1 cellular context compared by ENCODE assay signal in the genomic region with DNA sequence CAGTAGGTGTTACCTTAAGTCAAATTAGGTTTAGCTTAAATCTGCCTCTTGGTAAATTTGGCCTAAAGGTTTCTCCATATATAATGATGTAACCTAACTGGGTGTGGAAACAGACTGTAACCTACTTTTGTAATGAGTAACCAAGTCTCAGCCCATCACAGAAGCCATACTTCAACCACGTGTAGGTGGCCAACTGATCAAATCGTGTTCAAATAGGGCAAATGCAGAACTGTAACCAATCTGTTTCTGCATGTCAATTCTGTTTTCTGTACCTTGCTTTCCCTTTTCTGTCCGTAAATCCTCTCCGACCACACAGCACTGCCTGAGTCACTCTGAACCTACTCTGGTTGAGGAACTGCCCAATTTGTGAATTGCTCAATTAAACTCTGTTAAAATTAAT.
TF ChIP-seq lines count a peak whose summit lies in the region.

No MANE protein-coding gene starts in this region.

TF ChIP-seq in GM12878, 131 proteins besides CTCF, POLR2A, EP300 and RAD21 (continued from another document):
- TF ChIP-seq, protein P1, sequence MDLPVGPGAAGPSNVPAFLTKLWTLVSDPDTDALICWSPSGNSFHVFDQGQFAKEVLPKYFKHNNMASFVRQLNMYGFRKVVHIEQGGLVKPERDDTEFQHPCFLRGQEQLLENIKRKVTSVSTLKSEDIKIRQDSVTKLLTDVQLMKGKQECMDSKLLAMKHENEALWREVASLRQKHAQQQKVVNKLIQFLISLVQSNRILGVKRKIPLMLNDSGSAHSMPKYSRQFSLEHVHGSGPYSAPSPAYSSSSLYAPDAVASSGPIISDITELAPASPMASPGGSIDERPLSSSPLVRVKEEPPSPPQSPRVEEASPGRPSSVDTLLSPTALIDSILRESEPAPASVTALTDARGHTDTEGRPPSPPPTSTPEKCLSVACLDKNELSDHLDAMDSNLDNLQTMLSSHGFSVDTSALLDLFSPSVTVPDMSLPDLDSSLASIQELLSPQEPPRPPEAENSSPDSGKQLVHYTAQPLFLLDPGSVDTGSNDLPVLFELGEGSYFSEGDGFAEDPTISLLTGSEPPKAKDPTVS (IDR thresholded peaks at IDR 0.05; ENCODE audit: low read depth, low read length), result no peak
- TF ChIP-seq BRCA1 (IDR thresholded peaks at IDR 0.05; ENCODE audit: low read depth, low read length), result no peak
- TF ChIP-seq POLR2AphosphoS5 (IDR thresholded peaks at IDR 0.05; ENCODE audit: low read length), result no peak
- no peak for TF ChIP-seq ZBED1 (IDR thresholded peaks at IDR 0.05; ENCODE audit: borderline replicate concordance)
- 0 out of 2 replicates have a peak, but pooled peaks have one; percentile 16 for TF ChIP-seq RUNX3 (IDR thresholded peaks at IDR 0.05; ENCODE audit: low read length)
- no peak for TF ChIP-seq HCFC1 (IDR thresholded peaks at IDR 0.05; ENCODE audit: low read length)
- TF ChIP-seq, protein P2, sequence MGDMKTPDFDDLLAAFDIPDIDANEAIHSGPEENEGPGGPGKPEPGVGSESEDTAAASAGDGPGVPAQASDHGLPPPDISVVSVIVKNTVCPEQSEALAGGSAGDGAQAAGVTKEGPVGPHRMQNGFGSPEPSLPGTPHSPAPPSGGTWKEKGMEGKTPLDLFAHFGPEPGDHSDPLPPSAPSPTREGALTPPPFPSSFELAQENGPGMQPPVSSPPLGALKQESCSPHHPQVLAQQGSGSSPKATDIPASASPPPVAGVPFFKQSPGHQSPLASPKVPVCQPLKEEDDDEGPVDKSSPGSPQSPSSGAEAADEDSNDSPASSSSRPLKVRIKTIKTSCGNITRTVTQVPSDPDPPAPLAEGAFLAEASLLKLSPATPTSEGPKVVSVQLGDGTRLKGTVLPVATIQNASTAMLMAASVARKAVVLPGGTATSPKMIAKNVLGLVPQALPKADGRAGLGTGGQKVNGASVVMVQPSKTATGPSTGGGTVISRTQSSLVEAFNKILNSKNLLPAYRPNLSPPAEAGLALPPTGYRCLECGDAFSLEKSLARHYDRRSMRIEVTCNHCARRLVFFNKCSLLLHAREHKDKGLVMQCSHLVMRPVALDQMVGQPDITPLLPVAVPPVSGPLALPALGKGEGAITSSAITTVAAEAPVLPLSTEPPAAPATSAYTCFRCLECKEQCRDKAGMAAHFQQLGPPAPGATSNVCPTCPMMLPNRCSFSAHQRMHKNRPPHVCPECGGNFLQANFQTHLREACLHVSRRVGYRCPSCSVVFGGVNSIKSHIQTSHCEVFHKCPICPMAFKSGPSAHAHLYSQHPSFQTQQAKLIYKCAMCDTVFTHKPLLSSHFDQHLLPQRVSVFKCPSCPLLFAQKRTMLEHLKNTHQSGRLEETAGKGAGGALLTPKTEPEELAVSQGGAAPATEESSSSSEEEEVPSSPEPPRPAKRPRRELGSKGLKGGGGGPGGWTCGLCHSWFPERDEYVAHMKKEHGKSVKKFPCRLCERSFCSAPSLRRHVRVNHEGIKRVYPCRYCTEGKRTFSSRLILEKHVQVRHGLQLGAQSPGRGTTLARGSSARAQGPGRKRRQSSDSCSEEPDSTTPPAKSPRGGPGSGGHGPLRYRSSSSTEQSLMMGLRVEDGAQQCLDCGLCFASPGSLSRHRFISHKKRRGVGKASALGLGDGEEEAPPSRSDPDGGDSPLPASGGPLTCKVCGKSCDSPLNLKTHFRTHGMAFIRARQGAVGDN (IDR thresholded peaks at IDR 0.05), result no peak
- no peak for TF ChIP-seq TARDBP (IDR thresholded peaks at IDR 0.05; ENCODE audit: borderline replicate concordance)
- no peak for TF ChIP-seq PML (IDR thresholded peaks at IDR 0.05; ENCODE audit: low read length)
- TF ChIP-seq EZH2 (IDR thresholded peaks at IDR 0.05; ENCODE audit: borderline replicate concordance, control insufficient read depth, low read depth, low read length), result no peak
- TF ChIP-seq, protein P3, sequence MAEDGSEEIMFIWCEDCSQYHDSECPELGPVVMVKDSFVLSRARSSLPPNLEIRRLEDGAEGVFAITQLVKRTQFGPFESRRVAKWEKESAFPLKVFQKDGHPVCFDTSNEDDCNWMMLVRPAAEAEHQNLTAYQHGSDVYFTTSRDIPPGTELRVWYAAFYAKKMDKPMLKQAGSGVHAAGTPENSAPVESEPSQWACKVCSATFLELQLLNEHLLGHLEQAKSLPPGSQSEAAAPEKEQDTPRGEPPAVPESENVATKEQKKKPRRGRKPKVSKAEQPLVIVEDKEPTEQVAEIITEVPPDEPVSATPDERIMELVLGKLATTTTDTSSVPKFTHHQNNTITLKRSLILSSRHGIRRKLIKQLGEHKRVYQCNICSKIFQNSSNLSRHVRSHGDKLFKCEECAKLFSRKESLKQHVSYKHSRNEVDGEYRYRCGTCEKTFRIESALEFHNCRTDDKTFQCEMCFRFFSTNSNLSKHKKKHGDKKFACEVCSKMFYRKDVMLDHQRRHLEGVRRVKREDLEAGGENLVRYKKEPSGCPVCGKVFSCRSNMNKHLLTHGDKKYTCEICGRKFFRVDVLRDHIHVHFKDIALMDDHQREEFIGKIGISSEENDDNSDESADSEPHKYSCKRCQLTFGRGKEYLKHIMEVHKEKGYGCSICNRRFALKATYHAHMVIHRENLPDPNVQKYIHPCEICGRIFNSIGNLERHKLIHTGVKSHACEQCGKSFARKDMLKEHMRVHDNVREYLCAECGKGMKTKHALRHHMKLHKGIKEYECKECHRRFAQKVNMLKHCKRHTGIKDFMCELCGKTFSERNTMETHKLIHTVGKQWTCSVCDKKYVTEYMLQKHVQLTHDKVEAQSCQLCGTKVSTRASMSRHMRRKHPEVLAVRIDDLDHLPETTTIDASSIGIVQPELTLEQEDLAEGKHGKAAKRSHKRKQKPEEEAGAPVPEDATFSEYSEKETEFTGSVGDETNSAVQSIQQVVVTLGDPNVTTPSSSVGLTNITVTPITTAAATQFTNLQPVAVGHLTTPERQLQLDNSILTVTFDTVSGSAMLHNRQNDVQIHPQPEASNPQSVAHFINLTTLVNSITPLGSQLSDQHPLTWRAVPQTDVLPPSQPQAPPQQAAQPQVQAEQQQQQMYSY (CRISPR knock-in tag; IDR thresholded peaks at IDR 0.05), result no peak
- TF ChIP-seq NR2C1 (IDR thresholded peaks at IDR 0.05), result no peak
- TF ChIP-seq, protein P4, sequence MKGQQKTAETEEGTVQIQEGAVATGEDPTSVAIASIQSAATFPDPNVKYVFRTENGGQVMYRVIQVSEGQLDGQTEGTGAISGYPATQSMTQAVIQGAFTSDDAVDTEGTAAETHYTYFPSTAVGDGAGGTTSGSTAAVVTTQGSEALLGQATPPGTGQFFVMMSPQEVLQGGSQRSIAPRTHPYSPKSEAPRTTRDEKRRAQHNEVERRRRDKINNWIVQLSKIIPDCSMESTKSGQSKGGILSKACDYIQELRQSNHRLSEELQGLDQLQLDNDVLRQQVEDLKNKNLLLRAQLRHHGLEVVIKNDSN (IDR thresholded peaks at IDR 0.05; ENCODE audit: borderline replicate concordance, extremely low read length, insufficient read depth, low read depth, low read length), result no peak
- TF ChIP-seq CBX5 (IDR thresholded peaks at IDR 0.05; ENCODE audit: low read depth), result no peak
- no peak for TF ChIP-seq CEBPB (IDR thresholded peaks at IDR 0.05; ENCODE audit: borderline replicate concordance in 1 of 2, low read depth in 2 of 2, low read length in 2 of 2)
- TF ChIP-seq IKZF2 (IDR thresholded peaks at IDR 0.05), result no peak
- TF ChIP-seq PAX8 (IDR thresholded peaks at IDR 0.05), result no peak
- TF ChIP-seq, protein P5, sequence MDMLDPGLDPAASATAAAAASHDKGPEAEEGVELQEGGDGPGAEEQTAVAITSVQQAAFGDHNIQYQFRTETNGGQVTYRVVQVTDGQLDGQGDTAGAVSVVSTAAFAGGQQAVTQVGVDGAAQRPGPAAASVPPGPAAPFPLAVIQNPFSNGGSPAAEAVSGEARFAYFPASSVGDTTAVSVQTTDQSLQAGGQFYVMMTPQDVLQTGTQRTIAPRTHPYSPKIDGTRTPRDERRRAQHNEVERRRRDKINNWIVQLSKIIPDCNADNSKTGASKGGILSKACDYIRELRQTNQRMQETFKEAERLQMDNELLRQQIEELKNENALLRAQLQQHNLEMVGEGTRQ (IDR thresholded peaks at IDR 0.05; ENCODE audit: borderline replicate concordance, low read depth, low read length), result no peak
- TF ChIP-seq, protein P6, sequence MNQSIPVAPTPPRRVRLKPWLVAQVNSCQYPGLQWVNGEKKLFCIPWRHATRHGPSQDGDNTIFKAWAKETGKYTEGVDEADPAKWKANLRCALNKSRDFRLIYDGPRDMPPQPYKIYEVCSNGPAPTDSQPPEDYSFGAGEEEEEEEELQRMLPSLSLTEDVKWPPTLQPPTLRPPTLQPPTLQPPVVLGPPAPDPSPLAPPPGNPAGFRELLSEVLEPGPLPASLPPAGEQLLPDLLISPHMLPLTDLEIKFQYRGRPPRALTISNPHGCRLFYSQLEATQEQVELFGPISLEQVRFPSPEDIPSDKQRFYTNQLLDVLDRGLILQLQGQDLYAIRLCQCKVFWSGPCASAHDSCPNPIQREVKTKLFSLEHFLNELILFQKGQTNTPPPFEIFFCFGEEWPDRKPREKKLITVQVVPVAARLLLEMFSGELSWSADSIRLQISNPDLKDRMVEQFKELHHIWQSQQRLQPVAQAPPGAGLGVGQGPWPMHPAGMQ (IDR thresholded peaks at IDR 0.05; ENCODE audit: borderline replicate concordance), result no peak
- TF ChIP-seq NFYA (IDR thresholded peaks at IDR 0.05; ENCODE audit: borderline replicate concordance, low read depth, low read length), result no peak
- TF ChIP-seq, protein P7, sequence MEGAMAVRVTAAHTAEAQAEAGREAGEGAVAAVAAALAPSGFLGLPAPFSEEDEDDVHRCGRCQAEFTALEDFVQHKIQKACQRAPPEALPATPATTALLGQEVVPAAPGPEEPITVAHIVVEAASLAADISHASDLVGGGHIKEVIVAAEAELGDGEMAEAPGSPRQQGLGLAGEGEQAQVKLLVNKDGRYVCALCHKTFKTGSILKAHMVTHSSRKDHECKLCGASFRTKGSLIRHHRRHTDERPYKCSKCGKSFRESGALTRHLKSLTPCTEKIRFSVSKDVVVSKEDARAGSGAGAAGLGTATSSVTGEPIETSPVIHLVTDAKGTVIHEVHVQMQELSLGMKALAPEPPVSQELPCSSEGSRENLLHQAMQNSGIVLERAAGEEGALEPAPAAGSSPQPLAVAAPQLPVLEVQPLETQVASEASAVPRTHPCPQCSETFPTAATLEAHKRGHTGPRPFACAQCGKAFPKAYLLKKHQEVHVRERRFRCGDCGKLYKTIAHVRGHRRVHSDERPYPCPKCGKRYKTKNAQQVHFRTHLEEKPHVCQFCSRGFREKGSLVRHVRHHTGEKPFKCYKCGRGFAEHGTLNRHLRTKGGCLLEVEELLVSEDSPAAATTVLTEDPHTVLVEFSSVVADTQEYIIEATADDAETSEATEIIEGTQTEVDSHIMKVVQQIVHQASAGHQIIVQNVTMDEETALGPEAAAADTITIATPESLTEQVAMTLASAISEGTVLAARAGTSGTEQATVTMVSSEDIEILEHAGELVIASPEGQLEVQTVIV (IDR thresholded peaks at IDR 0.05; ENCODE audit: borderline replicate concordance, partially characterized antibody), result no peak
- TF ChIP-seq MEF2A (IDR thresholded peaks at IDR 0.05; ENCODE audit: insufficient read depth, low read depth, low read length), result no peak
- TF ChIP-seq, protein P8, sequence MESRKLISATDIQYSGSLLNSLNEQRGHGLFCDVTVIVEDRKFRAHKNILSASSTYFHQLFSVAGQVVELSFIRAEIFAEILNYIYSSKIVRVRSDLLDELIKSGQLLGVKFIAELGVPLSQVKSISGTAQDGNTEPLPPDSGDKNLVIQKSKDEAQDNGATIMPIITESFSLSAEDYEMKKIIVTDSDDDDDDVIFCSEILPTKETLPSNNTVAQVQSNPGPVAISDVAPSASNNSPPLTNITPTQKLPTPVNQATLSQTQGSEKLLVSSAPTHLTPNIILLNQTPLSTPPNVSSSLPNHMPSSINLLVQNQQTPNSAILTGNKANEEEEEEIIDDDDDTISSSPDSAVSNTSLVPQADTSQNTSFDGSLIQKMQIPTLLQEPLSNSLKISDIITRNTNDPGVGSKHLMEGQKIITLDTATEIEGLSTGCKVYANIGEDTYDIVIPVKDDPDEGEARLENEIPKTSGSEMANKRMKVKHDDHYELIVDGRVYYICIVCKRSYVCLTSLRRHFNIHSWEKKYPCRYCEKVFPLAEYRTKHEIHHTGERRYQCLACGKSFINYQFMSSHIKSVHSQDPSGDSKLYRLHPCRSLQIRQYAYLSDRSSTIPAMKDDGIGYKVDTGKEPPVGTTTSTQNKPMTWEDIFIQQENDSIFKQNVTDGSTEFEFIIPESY (IDR thresholded peaks at IDR 0.05), result no peak
- no peak for TF ChIP-seq ZNF384 (IDR thresholded peaks at IDR 0.05; ENCODE audit: borderline replicate concordance, low read depth, low read length)
- TF ChIP-seq RAD51 (IDR thresholded peaks at IDR 0.05), result peak; percentile 20; the same call in 1 of the 2 replicates
- no peak for TF ChIP-seq WRNIP1 (IDR thresholded peaks at IDR 0.05; ENCODE audit: borderline replicate concordance, low read depth, low read length)
- TF ChIP-seq RB1 (IDR thresholded peaks at IDR 0.05; ENCODE audit: borderline replicate concordance), result no peak
- TF ChIP-seq SUZ12 (IDR thresholded peaks at IDR 0.05; ENCODE audit: unreplicated experiment), result no peak
- no peak for TF ChIP-seq NFXL1 (IDR thresholded peaks at IDR 0.05; ENCODE audit: borderline replicate concordance)
- TF ChIP-seq RFX5 (IDR thresholded peaks at IDR 0.05; ENCODE audit: low read depth, low read length), result no peak
- TF ChIP-seq BCL11A (IDR thresholded peaks at IDR 0.05; ENCODE audit: low read depth, low read length), result 0 out of 2 replicates have a peak, but pooled peaks have one; percentile 26
- no peak for TF ChIP-seq SMARCA5 (IDR thresholded peaks at IDR 0.05)
- TF ChIP-seq, protein P9, sequence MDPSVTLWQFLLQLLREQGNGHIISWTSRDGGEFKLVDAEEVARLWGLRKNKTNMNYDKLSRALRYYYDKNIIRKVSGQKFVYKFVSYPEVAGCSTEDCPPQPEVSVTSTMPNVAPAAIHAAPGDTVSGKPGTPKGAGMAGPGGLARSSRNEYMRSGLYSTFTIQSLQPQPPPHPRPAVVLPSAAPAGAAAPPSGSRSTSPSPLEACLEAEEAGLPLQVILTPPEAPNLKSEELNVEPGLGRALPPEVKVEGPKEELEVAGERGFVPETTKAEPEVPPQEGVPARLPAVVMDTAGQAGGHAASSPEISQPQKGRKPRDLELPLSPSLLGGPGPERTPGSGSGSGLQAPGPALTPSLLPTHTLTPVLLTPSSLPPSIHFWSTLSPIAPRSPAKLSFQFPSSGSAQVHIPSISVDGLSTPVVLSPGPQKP (IDR thresholded peaks at IDR 0.05; ENCODE audit: low read depth, low read length), result no peak
- TF ChIP-seq STAT1 (conservative IDR thresholded peaks at IDR 0.05), result no peak
